In the genomic region with DNA sequence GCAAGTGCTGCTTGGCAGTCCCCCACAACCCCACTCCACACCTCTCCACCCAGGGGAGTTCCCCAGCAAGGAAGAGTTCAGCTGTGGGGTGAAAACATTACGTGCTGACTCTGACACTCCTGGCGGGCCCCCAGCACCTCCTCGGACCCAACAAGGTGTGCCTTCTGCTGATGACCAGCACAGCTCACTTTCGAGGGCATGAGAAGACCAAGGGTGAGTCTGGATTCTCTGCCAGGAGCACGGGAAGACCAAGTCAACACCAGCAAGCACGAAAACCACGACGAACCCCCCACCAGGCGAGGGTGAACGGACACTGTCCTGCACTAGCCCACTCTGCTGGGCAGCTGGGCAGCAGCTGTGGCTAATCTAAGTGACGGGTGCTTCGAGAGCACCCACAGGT, we compare ENCODE assay signal across 10 cellular contexts. TPM values are rescaled to one million over a fixed set of nuclear protein-coding genes. Genes with fewer than 3 reads are reported as not detected.
DNase-seq lines count a peak whose midpoint lies in the region; ATAC-seq and TF ChIP-seq lines count a peak whose summit lies in the region.
"Had no signal": no experiment of that assay in that cellular context is flagged by ENCODE, and none has a peak within 500 bp of the region (broad histone marks: within the 10 kb centered on the region; RNA-seq: fewer than 3 reads in every experiment).

No MANE protein-coding gene starts in this region.

- H3K27ac Mint-ChIP-seq in activated CD4-positive, alpha-beta T cell treated with anti-CD3 and anti-CD28 coated beads for 36 hours: peak overlapping the region; percentile 63

- H3K27me3 Mint-ChIP-seq in activated CD4-positive, alpha-beta T cell treated with anti-CD3 and anti-CD28 coated beads for 36 hours: no peaks in the 10 kb centered on the region

- no peaks in the 10 kb centered on the region for H4K20me1 ChIP-seq in PC-3 (ENCODE audit: low read length)
- peaks cover 3% of the 10 kb centered on the region for H4K20me1 ChIP-seq in osteoblast (ENCODE audit: insufficient read depth, low read length)

- no peaks in the 10 kb centered on the region for H3K9me2 ChIP-seq in PC-3 (replicated peaks; ENCODE audit: low read length)

- no peak overlapping the region for H2AFZ ChIP-seq in PC-3 (ENCODE audit: low read length)
- H2AFZ ChIP-seq in osteoblast (ENCODE audit: low read length): no peak overlapping the region

- peak overlapping the region; percentile 97 for H3K4me2 ChIP-seq in PC-3 (ENCODE audit: low read length)
- peak overlapping the region; percentile 87 for H3K4me2 ChIP-seq in osteoblast (ENCODE audit: insufficient read depth, low read length)

- no peaks in the 10 kb centered on the region for H3K27me3 ChIP-seq in PC-3 (ENCODE audit: low read length)
- no peaks in the 10 kb centered on the region for H3K27me3 ChIP-seq in effector memory CD4-positive, alpha-beta T cell (replicated peaks; ENCODE audit: control insufficient read depth, insufficient read depth, low read length, poor library complexity, severe bottlenecking)
- H3K27me3 ChIP-seq in osteoblast (ENCODE audit: insufficient read depth, low read length): no peaks in the 10 kb centered on the region

- peaks cover 12% of the 10 kb centered on the region for H3K4me1 ChIP-seq in PC-3 (ENCODE audit: insufficient read depth, low read length)
- peaks cover 22% of the 10 kb centered on the region for H3K4me1 ChIP-seq in effector memory CD4-positive, alpha-beta T cell (ENCODE audit: control insufficient read depth, insufficient read depth, low read length, poor library complexity, severe bottlenecking)
- H3K4me1 ChIP-seq in osteoblast (ENCODE audit: insufficient read depth, low read length): peaks cover 7% of the 10 kb centered on the region

- POLR2A ChIA-PET in activated CD4-positive, alpha-beta T cell treated with anti-CD3 and anti-CD28 coated beads for 36 hours (lab: Charles Lee): interaction anchor here (0.6 to 2.1 kb wide), 2 partner anchors 45 to 85 kb away, joined by 4 to 6 read pairs; no protein-coding TSS in a partner anchor
- POLR2A ChIA-PET in PC-3 (lab: Charles Lee; ENCODE audit: unreplicated experiment): no interaction called here

- intact Hi-C loops in activated CD4-positive, alpha-beta T cell treated with anti-CD3 and anti-CD28 coated beads for 36 hours (cut with DNase I, micrococcal nuclease): loop anchor here in 1 of 2 experiments (5.0 kb wide), 1 partner anchor 150 kb away; no protein-coding TSS in a partner anchor
- intact Hi-C loops in PC-3 (cut with micrococcal nuclease): loop anchor here (5.0 kb wide), 1 partner anchor 65 kb away; a partner anchor contains a TSS

- no peak overlapping the region for H3K27ac ChIP-seq in PC-3 (ENCODE audit: low read length)
- H3K27ac ChIP-seq in effector memory CD4-positive, alpha-beta T cell (ENCODE audit: insufficient read depth, low read length, poor library complexity, severe bottlenecking): no peak overlapping the region
- H3K27ac ChIP-seq in osteoblast (ENCODE audit: low read depth, low read length): no peak overlapping the region

- no peak overlapping the region for H3K9ac ChIP-seq in PC-3 (ENCODE audit: low read length)

- ATAC-seq in activated CD4-positive, alpha-beta T cell treated with anti-CD3 and anti-CD28 coated beads for 36 hours: no peak
- no peak for ATAC-seq in PC-3
- no peak for ATAC-seq in GM21825 (IDR thresholded peaks at IDR 0.05; ENCODE audit: unreplicated experiment)
- ATAC-seq: A549 had no signal

- no peak for TF ChIP-seq CTCF in PC-3 (conservative IDR thresholded peaks at IDR 0.05; ENCODE audit: low read depth, low read length)
- no peak for TF ChIP-seq CTCF in osteoblast (IDR thresholded peaks at IDR 0.05; ENCODE audit: extremely low read depth, low read depth, low read length)

- H3K9me3 Mint-ChIP-seq in activated CD4-positive, alpha-beta T cell treated with anti-CD3 and anti-CD28 coated beads for 36 hours (ENCODE audit: low read depth): no peaks in the 10 kb centered on the region

- CTCF ChIA-PET in activated CD4-positive, alpha-beta T cell treated with anti-CD3 and anti-CD28 coated beads for 36 hours (lab: Charles Lee): interaction anchor here (0.6 to 4.1 kb wide), 4 partner anchors 66 to 270 kb away, joined by 3 to 11 read pairs (median 5); no protein-coding TSS in a partner anchor
- CTCF ChIA-PET in PC-3 (lab: Charles Lee): interaction anchor here (1.7 kb wide), 1 partner anchor 149 kb away, joined by 5 read pairs; no protein-coding TSS in a partner anchor

- H3K4me3 ChIP-seq in PC-3 (ENCODE audit: low read length) (peak overlapping the region; percentile 78; the same call in 1 of the 2 replicates), osteoblast (ENCODE audit: insufficient read depth, low read length) (no peak overlapping the region)
- peak overlapping the region; percentile 97 for H3K4me3 ChIP-seq in effector memory CD4-positive, alpha-beta T cell (ENCODE audit: insufficient read depth, low read depth, low read length, poor library complexity, severe bottlenecking)

- H3K79me2 ChIP-seq in PC-3 (ENCODE audit: low read length) (peaks cover 26% of the 10 kb centered on the region), osteoblast (ENCODE audit: insufficient read depth, low read length) (peaks cover 13% of the 10 kb centered on the region)

- DNase-seq in activated CD4-positive, alpha-beta T cell treated with anti-CD3 and anti-CD28 coated beads for 36 hours: no peak
- no peak for DNase-seq in activated CD4-positive, alpha-beta T cell treated with anti-CD3 and anti-CD28 coated beads for 1 hour
- DNase-seq in PC-3 (no peak), osteoblast (ENCODE audit: insufficient read length, low spot score, missing footprints) (peak; percentile 81), hepatic stellate cell (ENCODE audit: low spot score) (no peak), Ammon's horn (ENCODE audit: low spot score) (no peak)
- DNase-seq in effector memory CD4-positive, alpha-beta T cell: no peak
- DNase-seq: Right ventricle myocardium superior had no signal

- no peaks in the 10 kb centered on the region for H3K36me3 ChIP-seq in PC-3 (ENCODE audit: low read depth, low read length)
- H3K36me3 ChIP-seq in effector memory CD4-positive, alpha-beta T cell (ENCODE audit: control insufficient read depth, insufficient read depth, low read length): peaks cover 17% of the 10 kb centered on the region
- H3K36me3 ChIP-seq in osteoblast (ENCODE audit: insufficient read depth, low read length): peaks cover 29% of the 10 kb centered on the region

- BruUV-seq in PC-3 (replicated peaks; lab: Mats Ljungman, UMichigan): no TSS peak

- peak overlapping the region; percentile 79 for H3K4me3 Mint-ChIP-seq in activated CD4-positive, alpha-beta T cell treated with anti-CD3 and anti-CD28 coated beads for 36 hours

- H3F3A ChIP-seq in PC-3 (ENCODE audit: low read length, unreplicated experiment): no peaks in the 10 kb centered on the region

- H3K9me3 ChIP-seq in PC-3 (ENCODE audit: low read length) (no peaks in the 10 kb centered on the region), osteoblast (ENCODE audit: low read depth, low read length) (no peaks in the 10 kb centered on the region)
- H3K9me3 ChIP-seq in effector memory CD4-positive, alpha-beta T cell (ENCODE audit: control insufficient read depth, low read length): no peaks in the 10 kb centered on the region
- H3K9me3 ChIP-seq: A549 had no signal

- peaks cover 5% of the 10 kb centered on the region for H3K36me3 Mint-ChIP-seq in activated CD4-positive, alpha-beta T cell treated with anti-CD3 and anti-CD28 coated beads for 36 hours (ENCODE audit: low read depth)

- peaks cover 18% of the 10 kb centered on the region for H3K4me1 Mint-ChIP-seq in activated CD4-positive, alpha-beta T cell treated with anti-CD3 and anti-CD28 coated beads for 36 hours

RNA-seq across cellular contexts. Expression of a gene that starts 1.4 kb away (rescaled TPM):
- total RNA-seq in activated CD4-positive, alpha-beta T cell treated with anti-CD3 and anti-CD28 coated beads for 36 hours: 10 to 100 TPM; 13.6 to 13.7 TPM
- total RNA-seq in PC-3 (2014; rRNA removed) (10.7 and 12.1 TPM in 2 replicates), osteoblast (18.8 and 20.0 TPM in 2 replicates)

RNA-seq across cellular contexts. Expression of a gene that starts 1.6 kb away (rescaled TPM):
- 10 to 100 TPM; 15.2 to 16.4 TPM for total RNA-seq in activated CD4-positive, alpha-beta T cell treated with anti-CD3 and anti-CD28 coated beads for 36 hours
- total RNA-seq in PC-3 (2014; rRNA removed): 71.3 and 85.6 TPM in 2 replicates
- total RNA-seq in osteoblast: 28.0 and 31.1 TPM in 2 replicates

RNA-seq across cellular contexts. Expression of a gene that starts 43.7 kb away (rescaled TPM):
- 100 to 1,000 TPM; 127 to 165 TPM for total RNA-seq in activated CD4-positive, alpha-beta T cell treated with anti-CD3 and anti-CD28 coated beads for 36 hours
- total RNA-seq in PC-3 (2014; rRNA removed) (61.7 and 72.8 TPM in 2 replicates), osteoblast (14.4 and 19.9 TPM in 2 replicates)
